ENCODE assay signal across 1 cellular context in the genomic region with DNA sequence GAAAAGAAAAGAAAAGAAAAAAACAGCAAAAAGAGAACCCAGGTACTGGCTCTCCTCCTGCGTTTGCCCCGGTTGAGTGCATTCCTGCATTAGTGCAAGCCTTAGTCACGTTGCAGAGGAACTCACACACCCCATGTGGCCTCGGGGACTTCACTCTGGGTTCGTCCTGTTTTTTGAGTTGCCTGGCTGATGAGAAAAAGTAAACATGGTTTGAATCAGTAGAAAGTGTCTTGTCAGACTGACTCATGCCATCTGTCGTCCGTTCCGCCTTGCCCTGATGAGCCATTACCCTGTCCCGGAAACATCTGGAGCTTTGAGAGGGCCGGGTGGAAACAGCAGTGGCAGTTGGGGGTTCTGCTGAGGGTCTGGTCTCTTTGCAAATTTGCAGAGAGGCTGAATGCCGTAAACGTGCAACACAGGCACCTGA.
TF ChIP-seq lines count a peak whose summit lies in the region.

No MANE protein-coding gene starts in this region.

TF ChIP-seq in HepG2, 621 proteins besides CTCF, POLR2A, EP300 and RAD21 (continued from another document and continues in another):
- TF ChIP-seq, protein P1, sequence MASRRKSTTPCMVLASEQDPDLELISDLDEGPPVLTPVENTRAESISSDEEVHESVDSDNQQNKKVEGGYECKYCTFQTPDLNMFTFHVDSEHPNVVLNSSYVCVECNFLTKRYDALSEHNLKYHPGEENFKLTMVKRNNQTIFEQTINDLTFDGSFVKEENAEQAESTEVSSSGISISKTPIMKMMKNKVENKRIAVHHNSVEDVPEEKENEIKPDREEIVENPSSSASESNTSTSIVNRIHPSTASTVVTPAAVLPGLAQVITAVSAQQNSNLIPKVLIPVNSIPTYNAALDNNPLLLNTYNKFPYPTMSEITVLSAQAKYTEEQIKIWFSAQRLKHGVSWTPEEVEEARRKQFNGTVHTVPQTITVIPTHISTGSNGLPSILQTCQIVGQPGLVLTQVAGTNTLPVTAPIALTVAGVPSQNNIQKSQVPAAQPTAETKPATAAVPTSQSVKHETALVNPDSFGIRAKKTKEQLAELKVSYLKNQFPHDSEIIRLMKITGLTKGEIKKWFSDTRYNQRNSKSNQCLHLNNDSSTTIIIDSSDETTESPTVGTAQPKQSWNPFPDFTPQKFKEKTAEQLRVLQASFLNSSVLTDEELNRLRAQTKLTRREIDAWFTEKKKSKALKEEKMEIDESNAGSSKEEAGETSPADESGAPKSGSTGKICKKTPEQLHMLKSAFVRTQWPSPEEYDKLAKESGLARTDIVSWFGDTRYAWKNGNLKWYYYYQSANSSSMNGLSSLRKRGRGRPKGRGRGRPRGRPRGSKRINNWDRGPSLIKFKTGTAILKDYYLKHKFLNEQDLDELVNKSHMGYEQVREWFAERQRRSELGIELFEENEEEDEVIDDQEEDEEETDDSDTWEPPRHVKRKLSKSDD (CRISPR knock-in tag; IDR thresholded peaks at IDR 0.05; ENCODE audit: low read depth): no peak
- TF ChIP-seq PCBP2 (optimal IDR thresholded peaks at IDR 0.05; ENCODE audit: low read depth, low read length, poor library complexity, severe bottlenecking) (no peak), NCOA2 (CRISPR knock-in tag; IDR thresholded peaks at IDR 0.05) (no peak), TBX3 (IDR thresholded peaks at IDR 0.05; ENCODE audit: borderline replicate concordance) (no peak), ZNF235 (CRISPR knock-in tag; IDR thresholded peaks at IDR 0.05; ENCODE audit: borderline replicate concordance) (no peak), RELA (CRISPR knock-in tag; IDR thresholded peaks at IDR 0.05) (no peak), ZSCAN21 (CRISPR knock-in tag; IDR thresholded peaks at IDR 0.05; ENCODE audit: borderline replicate concordance) (no peak), CCAR2 (optimal IDR thresholded peaks at IDR 0.05; ENCODE audit: low read depth, low read length) (no peak), FOSL1 (CRISPR knock-in tag; IDR thresholded peaks at IDR 0.05; ENCODE audit: borderline replicate concordance) (no peak), CCDC6 (CRISPR knock-in tag; IDR thresholded peaks at IDR 0.05) (no peak), JUN (CRISPR knock-in tag; IDR thresholded peaks at IDR 0.05) (no peak), NAIF1 (CRISPR knock-in tag; IDR thresholded peaks at IDR 0.05; ENCODE audit: borderline replicate concordance) (no peak), ETV6 (CRISPR knock-in tag; conservative IDR thresholded peaks at IDR 0.05) (no peak), RFXANK (CRISPR knock-in tag; IDR thresholded peaks at IDR 0.05) (no peak), SP5 (CRISPR knock-in tag; IDR thresholded peaks at IDR 0.05; ENCODE audit: borderline replicate concordance, low read depth) (no peak), JARID2 (CRISPR knock-in tag; IDR thresholded peaks at IDR 0.05; ENCODE audit: insufficient replicate concordance) (no peak), SAP130 (CRISPR knock-in tag; IDR thresholded peaks at IDR 0.05; ENCODE audit: low read depth) (peak; percentile 88)
- TF ChIP-seq, protein P2, sequence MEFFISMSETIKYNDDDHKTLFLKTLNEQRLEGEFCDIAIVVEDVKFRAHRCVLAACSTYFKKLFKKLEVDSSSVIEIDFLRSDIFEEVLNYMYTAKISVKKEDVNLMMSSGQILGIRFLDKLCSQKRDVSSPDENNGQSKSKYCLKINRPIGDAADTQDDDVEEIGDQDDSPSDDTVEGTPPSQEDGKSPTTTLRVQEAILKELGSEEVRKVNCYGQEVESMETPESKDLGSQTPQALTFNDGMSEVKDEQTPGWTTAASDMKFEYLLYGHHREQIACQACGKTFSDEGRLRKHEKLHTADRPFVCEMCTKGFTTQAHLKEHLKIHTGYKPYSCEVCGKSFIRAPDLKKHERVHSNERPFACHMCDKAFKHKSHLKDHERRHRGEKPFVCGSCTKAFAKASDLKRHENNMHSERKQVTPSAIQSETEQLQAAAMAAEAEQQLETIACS (CRISPR knock-in tag; IDR thresholded peaks at IDR 0.05): no peak
- TF ChIP-seq, protein P3, sequence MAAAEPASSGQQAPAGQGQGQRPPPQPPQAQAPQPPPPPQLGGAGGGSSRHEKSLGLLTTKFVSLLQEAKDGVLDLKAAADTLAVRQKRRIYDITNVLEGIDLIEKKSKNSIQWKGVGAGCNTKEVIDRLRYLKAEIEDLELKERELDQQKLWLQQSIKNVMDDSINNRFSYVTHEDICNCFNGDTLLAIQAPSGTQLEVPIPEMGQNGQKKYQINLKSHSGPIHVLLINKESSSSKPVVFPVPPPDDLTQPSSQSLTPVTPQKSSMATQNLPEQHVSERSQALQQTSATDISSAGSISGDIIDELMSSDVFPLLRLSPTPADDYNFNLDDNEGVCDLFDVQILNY (CRISPR knock-in tag; conservative IDR thresholded peaks at IDR 0.05): no peak
- TF ChIP-seq, protein P4, sequence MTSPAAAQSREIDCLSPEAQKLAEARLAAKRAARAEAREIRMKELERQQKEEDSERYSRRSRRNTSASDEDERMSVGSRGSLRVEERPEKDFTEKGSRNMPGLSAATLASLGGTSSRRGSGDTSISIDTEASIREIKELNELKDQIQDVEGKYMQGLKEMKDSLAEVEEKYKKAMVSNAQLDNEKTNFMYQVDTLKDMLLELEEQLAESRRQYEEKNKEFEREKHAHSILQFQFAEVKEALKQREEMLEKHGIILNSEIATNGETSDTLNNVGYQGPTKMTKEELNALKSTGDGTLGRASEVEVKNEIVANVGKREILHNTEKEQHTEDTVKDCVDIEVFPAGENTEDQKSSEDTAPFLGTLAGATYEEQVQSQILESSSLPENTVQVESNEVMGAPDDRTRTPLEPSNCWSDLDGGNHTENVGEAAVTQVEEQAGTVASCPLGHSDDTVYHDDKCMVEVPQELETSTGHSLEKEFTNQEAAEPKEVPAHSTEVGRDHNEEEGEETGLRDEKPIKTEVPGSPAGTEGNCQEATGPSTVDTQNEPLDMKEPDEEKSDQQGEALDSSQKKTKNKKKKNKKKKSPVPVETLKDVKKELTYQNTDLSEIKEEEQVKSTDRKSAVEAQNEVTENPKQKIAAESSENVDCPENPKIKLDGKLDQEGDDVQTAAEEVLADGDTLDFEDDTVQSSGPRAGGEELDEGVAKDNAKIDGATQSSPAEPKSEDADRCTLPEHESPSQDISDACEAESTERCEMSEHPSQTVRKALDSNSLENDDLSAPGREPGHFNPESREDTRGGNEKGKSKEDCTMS (CRISPR knock-in tag; conservative IDR thresholded peaks at IDR 0.05): no peak
- TF ChIP-seq, protein P5, sequence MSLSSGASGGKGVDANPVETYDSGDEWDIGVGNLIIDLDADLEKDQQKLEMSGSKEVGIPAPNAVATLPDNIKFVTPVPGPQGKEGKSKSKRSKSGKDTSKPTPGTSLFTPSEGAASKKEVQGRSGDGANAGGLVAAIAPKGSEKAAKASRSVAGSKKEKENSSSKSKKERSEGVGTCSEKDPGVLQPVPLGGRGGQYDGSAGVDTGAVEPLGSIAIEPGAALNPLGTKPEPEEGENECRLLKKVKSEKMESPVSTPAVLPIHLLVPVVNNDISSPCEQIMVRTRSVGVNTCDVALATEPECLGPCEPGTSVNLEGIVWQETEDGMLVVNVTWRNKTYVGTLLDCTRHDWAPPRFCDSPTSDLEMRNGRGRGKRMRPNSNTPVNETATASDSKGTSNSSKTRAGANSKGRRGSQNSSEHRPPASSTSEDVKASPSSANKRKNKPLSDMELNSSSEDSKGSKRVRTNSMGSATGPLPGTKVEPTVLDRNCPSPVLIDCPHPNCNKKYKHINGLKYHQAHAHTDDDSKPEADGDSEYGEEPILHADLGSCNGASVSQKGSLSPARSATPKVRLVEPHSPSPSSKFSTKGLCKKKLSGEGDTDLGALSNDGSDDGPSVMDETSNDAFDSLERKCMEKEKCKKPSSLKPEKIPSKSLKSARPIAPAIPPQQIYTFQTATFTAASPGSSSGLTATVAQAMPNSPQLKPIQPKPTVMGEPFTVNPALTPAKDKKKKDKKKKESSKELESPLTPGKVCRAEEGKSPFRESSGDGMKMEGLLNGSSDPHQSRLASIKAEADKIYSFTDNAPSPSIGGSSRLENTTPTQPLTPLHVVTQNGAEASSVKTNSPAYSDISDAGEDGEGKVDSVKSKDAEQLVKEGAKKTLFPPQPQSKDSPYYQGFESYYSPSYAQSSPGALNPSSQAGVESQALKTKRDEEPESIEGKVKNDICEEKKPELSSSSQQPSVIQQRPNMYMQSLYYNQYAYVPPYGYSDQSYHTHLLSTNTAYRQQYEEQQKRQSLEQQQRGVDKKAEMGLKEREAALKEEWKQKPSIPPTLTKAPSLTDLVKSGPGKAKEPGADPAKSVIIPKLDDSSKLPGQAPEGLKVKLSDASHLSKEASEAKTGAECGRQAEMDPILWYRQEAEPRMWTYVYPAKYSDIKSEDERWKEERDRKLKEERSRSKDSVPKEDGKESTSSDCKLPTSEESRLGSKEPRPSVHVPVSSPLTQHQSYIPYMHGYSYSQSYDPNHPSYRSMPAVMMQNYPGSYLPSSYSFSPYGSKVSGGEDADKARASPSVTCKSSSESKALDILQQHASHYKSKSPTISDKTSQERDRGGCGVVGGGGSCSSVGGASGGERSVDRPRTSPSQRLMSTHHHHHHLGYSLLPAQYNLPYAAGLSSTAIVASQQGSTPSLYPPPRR (CRISPR knock-in tag; IDR thresholded peaks at IDR 0.05; ENCODE audit: borderline replicate concordance): no peak
- TF ChIP-seq, protein P6, sequence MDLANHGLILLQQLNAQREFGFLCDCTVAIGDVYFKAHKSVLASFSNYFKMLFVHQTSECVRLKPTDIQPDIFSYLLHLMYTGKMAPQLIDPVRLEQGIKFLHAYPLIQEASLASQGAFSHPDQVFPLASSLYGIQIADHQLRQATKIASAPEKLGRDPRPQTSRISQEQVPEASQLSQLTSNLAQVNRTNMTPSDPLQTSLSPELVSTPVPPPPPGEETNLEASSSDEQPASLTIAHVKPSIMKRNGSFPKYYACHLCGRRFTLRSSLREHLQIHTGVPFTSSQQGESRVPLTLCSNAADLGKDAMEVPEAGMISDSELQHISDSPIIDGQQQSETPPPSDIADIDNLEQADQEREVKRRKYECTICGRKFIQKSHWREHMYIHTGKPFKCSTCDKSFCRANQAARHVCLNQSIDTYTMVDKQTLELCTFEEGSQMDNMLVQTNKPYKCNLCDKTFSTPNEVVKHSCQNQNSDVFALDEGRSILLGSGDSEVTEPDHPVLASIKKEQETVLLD (CRISPR knock-in tag; IDR thresholded peaks at IDR 0.05; ENCODE audit: low read depth): no peak
- TF ChIP-seq, protein P7, sequence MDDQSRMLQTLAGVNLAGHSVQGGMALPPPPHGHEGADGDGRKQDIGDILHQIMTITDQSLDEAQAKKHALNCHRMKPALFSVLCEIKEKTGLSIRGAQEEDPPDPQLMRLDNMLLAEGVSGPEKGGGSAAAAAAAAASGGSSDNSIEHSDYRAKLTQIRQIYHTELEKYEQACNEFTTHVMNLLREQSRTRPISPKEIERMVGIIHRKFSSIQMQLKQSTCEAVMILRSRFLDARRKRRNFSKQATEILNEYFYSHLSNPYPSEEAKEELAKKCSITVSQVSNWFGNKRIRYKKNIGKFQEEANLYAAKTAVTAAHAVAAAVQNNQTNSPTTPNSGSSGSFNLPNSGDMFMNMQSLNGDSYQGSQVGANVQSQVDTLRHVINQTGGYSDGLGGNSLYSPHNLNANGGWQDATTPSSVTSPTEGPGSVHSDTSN (CRISPR knock-in tag; IDR thresholded peaks at IDR 0.05; ENCODE audit: borderline replicate concordance): no peak
- TF ChIP-seq, protein P8, sequence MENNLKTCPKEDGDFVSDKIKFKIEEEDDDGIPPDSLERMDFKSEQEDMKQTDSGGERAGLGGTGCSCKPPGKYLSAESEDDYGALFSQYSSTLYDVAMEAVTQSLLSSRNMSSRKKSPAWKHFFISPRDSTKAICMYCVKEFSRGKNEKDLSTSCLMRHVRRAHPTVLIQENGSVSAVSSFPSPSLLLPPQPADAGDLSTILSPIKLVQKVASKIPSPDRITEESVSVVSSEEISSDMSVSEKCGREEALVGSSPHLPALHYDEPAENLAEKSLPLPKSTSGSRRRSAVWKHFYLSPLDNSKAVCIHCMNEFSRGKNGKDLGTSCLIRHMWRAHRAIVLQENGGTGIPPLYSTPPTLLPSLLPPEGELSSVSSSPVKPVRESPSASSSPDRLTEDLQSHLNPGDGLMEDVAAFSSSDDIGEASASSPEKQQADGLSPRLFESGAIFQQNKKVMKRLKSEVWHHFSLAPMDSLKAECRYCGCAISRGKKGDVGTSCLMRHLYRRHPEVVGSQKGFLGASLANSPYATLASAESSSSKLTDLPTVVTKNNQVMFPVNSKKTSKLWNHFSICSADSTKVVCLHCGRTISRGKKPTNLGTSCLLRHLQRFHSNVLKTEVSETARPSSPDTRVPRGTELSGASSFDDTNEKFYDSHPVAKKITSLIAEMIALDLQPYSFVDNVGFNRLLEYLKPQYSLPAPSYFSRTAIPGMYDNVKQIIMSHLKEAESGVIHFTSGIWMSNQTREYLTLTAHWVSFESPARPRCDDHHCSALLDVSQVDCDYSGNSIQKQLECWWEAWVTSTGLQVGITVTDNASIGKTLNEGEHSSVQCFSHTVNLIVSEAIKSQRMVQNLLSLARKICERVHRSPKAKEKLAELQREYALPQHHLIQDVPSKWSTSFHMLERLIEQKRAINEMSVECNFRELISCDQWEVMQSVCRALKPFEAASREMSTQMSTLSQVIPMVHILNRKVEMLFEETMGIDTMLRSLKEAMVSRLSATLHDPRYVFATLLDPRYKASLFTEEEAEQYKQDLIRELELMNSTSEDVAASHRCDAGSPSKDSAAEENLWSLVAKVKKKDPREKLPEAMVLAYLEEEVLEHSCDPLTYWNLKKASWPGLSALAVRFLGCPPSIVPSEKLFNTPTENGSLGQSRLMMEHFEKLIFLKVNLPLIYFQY (CRISPR knock-in tag; IDR thresholded peaks at IDR 0.05; ENCODE audit: borderline replicate concordance): no peak
